19 cellular contexts compared by ENCODE assay signal in genomic region chr3:129101370-129102138, GRCh38. TPM values are rescaled to one million over a fixed set of nuclear protein-coding genes. Genes with fewer than 3 reads are reported as not detected.
A peak's percentile ranks its signal among the peaks of the same experiment; 100 is the strongest.
DNase-seq lines count a peak whose midpoint lies in the region; ATAC-seq and TF ChIP-seq lines count a peak whose summit lies in the region.
"Had no signal": no experiment of that assay in that cellular context is flagged by ENCODE, and none has a peak within 500 bp of the region (broad histone marks: within the 10 kb centered on the region; RNA-seq: fewer than 3 reads in every experiment).

No MANE protein-coding gene starts in this region.

- H3K9me3 Mint-ChIP-seq in stimulated activated naive CD8-positive, alpha-beta T cell treated with anti-CD3 and anti-CD28 coated beads, Interleukin-15, Interleukin-2, amounts not matched to agents 100 ng/mL and 50 ng/mL, for 24 hours = no peaks in the 10 kb centered on the region
- H3K9me3 Mint-ChIP-seq in activated naive CD8-positive, alpha-beta T cell treated with anti-CD3 and anti-CD28 coated beads, Interleukin-2, amount 10 ng/mL, durations not matched to agents 7 days and 5 days = no peaks in the 10 kb centered on the region
- H3K9me3 Mint-ChIP-seq: activated B cell treated with CpG ODN at 0.5 μM for 24 hours, HFFc6 had no signal

- H4K20me1 ChIP-seq in mammary epithelial cell (ENCODE audit: insufficient read depth, low read length) = no peaks in the 10 kb centered on the region

- H3K4me3 ChIP-seq in right cardiac atrium (ENCODE audit: low read length) (no peak overlapping the region), mammary epithelial cell (replicated peaks in 1 of 3; ENCODE audit: insufficient read depth in 1 of 3, low read depth in 2 of 3, low read length in 3 of 3) (no peak overlapping the region)
- H3K4me3 ChIP-seq: ascending aorta, esophagus muscularis mucosa, prostate gland had no signal

- POLR2A ChIA-PET in activated naive CD8-positive, alpha-beta T cell treated with anti-CD3 and anti-CD28 coated beads, Interleukin-2, amount 10 ng/mL, durations not matched to agents 7 days and 5 days (lab: Charles Lee) = interaction anchor here (0.8 to 3.4 kb wide), 8 partner anchors 11 to 215 kb away, joined by 3 to 26 read pairs (median 5); partner anchors contain the start of gene RAB43

- H3K4me3 Mint-ChIP-seq in stimulated activated naive CD8-positive, alpha-beta T cell treated with anti-CD3 and anti-CD28 coated beads, Interleukin-15, Interleukin-2, amounts not matched to agents 100 ng/mL and 50 ng/mL, for 24 hours = no peak overlapping the region
- no peak overlapping the region for H3K4me3 Mint-ChIP-seq in activated naive CD8-positive, alpha-beta T cell treated with anti-CD3 and anti-CD28 coated beads, Interleukin-2, amount 10 ng/mL, durations not matched to agents 7 days and 5 days
- H3K4me3 Mint-ChIP-seq: activated B cell treated with CpG ODN at 0.5 μM for 24 hours, HFFc6 had no signal

- 52% methylated on average over 12 of the region's 12 CpGs for WGBS in right cardiac atrium
- WGBS in mammary epithelial cell (ENCODE audit: low coverage, missing lambda C conversion rate) = 97% methylated on average over 10 of the region's 12 CpGs

- H3K27me3 Mint-ChIP-seq in stimulated activated naive CD8-positive, alpha-beta T cell treated with anti-CD3 and anti-CD28 coated beads, Interleukin-15, Interleukin-2, amounts not matched to agents 100 ng/mL and 50 ng/mL, for 24 hours = no peaks in the 10 kb centered on the region
- no peaks in the 10 kb centered on the region for H3K27me3 Mint-ChIP-seq in activated naive CD8-positive, alpha-beta T cell treated with anti-CD3 and anti-CD28 coated beads, Interleukin-2, amount 10 ng/mL, durations not matched to agents 7 days and 5 days
- H3K27me3 Mint-ChIP-seq: activated B cell treated with CpG ODN at 0.5 μM for 24 hours had no signal

- peaks cover 79% of the 10 kb centered on the region for H3K79me2 ChIP-seq in mammary epithelial cell (ENCODE audit: insufficient read depth, low read length)

- H3K4me1 ChIP-seq in right cardiac atrium (ENCODE audit: control insufficient read depth, insufficient read depth, low read length) = peaks cover 16% of the 10 kb centered on the region
- H3K4me1 ChIP-seq in mammary epithelial cell (ENCODE audit: insufficient read depth, low read length) = no peaks in the 10 kb centered on the region
- H3K4me1 ChIP-seq: prostate gland had no signal

- no peaks in the 10 kb centered on the region for H3K36me3 ChIP-seq in mammary epithelial cell (ENCODE audit: insufficient read depth, low read length)
- H3K36me3 ChIP-seq: prostate gland had no signal

- no peaks in the 10 kb centered on the region for H3K27me3 ChIP-seq in right cardiac atrium (ENCODE audit: control insufficient read depth, insufficient read depth)
- no peaks in the 10 kb centered on the region for H3K27me3 ChIP-seq in mammary epithelial cell (ENCODE audit: insufficient read depth, low read length)
- H3K27me3 ChIP-seq: ascending aorta, esophagus muscularis mucosa had no signal

- no TSS peak for BruUV-seq in mammary epithelial cell (replicated peaks; lab: Mats Ljungman, UMichigan)

- in situ Hi-C loops in mammary epithelial cell (cut with MboI; ENCODE audit: low sequenced_read_pairs in 2 of 2) = no loop called here

- H2AFZ ChIP-seq in mammary epithelial cell (ENCODE audit: low read depth, low read length) = no peak overlapping the region

- ATAC-seq in stimulated activated naive CD8-positive, alpha-beta T cell treated with anti-CD3 and anti-CD28 coated beads, Interleukin-15, Interleukin-2, amounts not matched to agents 100 U/mL and 50 U/mL, for 24 hours = no peak
- no peak for ATAC-seq in activated naive CD8-positive, alpha-beta T cell treated with anti-CD3 and anti-CD28 coated beads, Interleukin-2, amount 10 ng/mL, durations not matched to agents 7 days and 5 days (ENCODE audit: low read depth)
- ATAC-seq in right cardiac atrium (peak; percentile 72 to 87), HG03175 (IDR thresholded peaks at IDR 0.05; ENCODE audit: unreplicated experiment) (no peak)

- H3K9me3 ChIP-seq in right cardiac atrium (ENCODE audit: control insufficient read depth, low read length) (no peaks in the 10 kb centered on the region), mammary epithelial cell (replicated peaks; ENCODE audit: insufficient read depth, low read length) (no peaks in the 10 kb centered on the region)
- H3K9me3 ChIP-seq: ascending aorta, esophagus muscularis mucosa, prostate gland had no signal

- DNase-seq in stimulated activated naive CD8-positive, alpha-beta T cell treated with anti-CD3 and anti-CD28 coated beads, Interleukin-15, Interleukin-2, amounts not matched to agents 100 U/mL and 50 U/mL, for 24 hours = no peak
- DNase-seq in activated naive CD8-positive, alpha-beta T cell treated with anti-CD3 and anti-CD28 coated beads, Interleukin-2, amount 10 ng/mL, durations not matched to agents 7 days and 5 days = no peak
- DNase-seq in right cardiac atrium = peak in 1 of 3 donors; percentile 67
- DNase-seq in NCI-H146 treated with DMSO at 0.1 percent for 48 hours (lab: John Stamatoyannopoulos, UW; ENCODE audit: unreplicated experiment) = no peak
- no peak for DNase-seq in stimulated activated naive CD4-positive, alpha-beta T cell treated with Interleukin-2 at 50 U/mL for 16 hours (lab: John Stamatoyannopoulos, UW)
- no peak for DNase-seq in mammary epithelial cell
- DNase-seq: activated B cell treated with CpG ODN at 0.5 μM for 24 hours, HFFc6, KBM-7, NCI-H1092, NCI-H2171, NCI-H82 had no signal

- H3K27ac ChIP-seq in right cardiac atrium (ENCODE audit: low read length) (peak overlapping the region; percentile 37), mammary epithelial cell (ENCODE audit: insufficient read depth, low read depth, low read length) (no peak overlapping the region)
- H3K27ac ChIP-seq: ascending aorta, esophagus muscularis mucosa, HL-60, prostate gland had no signal

- no peak for TF ChIP-seq CTCF in mammary epithelial cell (conservative IDR thresholded peaks at IDR 0.05 in 1 of 2, IDR thresholded peaks at IDR 0.05 in 1 of 2; ENCODE audit: extremely low read depth in 1 of 2, insufficient read depth in 1 of 2, low read depth in 1 of 2, low read length in 2 of 2)

- H3K4me1 Mint-ChIP-seq in stimulated activated naive CD8-positive, alpha-beta T cell treated with anti-CD3 and anti-CD28 coated beads, Interleukin-15, Interleukin-2, amounts not matched to agents 100 ng/mL and 50 ng/mL, for 24 hours (ENCODE audit: low read depth) = peaks cover 67% of the 10 kb centered on the region
- peaks cover 45% of the 10 kb centered on the region for H3K4me1 Mint-ChIP-seq in activated naive CD8-positive, alpha-beta T cell treated with anti-CD3 and anti-CD28 coated beads, Interleukin-2, amount 10 ng/mL, durations not matched to agents 7 days and 5 days
- H3K4me1 Mint-ChIP-seq: activated B cell treated with CpG ODN at 0.5 μM for 24 hours had no signal

- no peak overlapping the region for H3K4me2 ChIP-seq in mammary epithelial cell (ENCODE audit: insufficient read depth, low read depth, low read length)

- peak overlapping the region; percentile 68 for H3K27ac Mint-ChIP-seq in stimulated activated naive CD8-positive, alpha-beta T cell treated with anti-CD3 and anti-CD28 coated beads, Interleukin-15, Interleukin-2, amounts not matched to agents 100 ng/mL and 50 ng/mL, for 24 hours
- peak overlapping the region; percentile 64 for H3K27ac Mint-ChIP-seq in activated naive CD8-positive, alpha-beta T cell treated with anti-CD3 and anti-CD28 coated beads, Interleukin-2, amount 10 ng/mL, durations not matched to agents 7 days and 5 days
- H3K27ac Mint-ChIP-seq: activated B cell treated with CpG ODN at 0.5 μM for 24 hours, HFFc6 had no signal

- no peak overlapping the region for H3K9ac ChIP-seq in mammary epithelial cell (ENCODE audit: insufficient read depth, low read length)

- intact Hi-C loops in right cardiac atrium (cut with DNase I) (no loop called here), mammary epithelial cell (cut with micrococcal nuclease) (no loop called here)

- dilution Hi-C loops in mammary epithelial cell (cut with HindIII; ENCODE audit: low sequenced_read_pairs) = no loop called here

- peaks cover 44% of the 10 kb centered on the region for H3K36me3 Mint-ChIP-seq in stimulated activated naive CD8-positive, alpha-beta T cell treated with anti-CD3 and anti-CD28 coated beads, Interleukin-15, Interleukin-2, amounts not matched to agents 100 ng/mL and 50 ng/mL, for 24 hours (ENCODE audit: low read depth)
- H3K36me3 Mint-ChIP-seq in activated naive CD8-positive, alpha-beta T cell treated with anti-CD3 and anti-CD28 coated beads, Interleukin-2, amount 10 ng/mL, durations not matched to agents 7 days and 5 days = peaks cover 42% of the 10 kb centered on the region

- CTCF ChIA-PET in mammary epithelial cell (lab: Charles Lee; ENCODE audit: low non-redundant PET) = no interaction called here

RNA-seq across cellular contexts. Expression of gene RAB43, which starts 20.1 kb away (rescaled TPM):
- 10 to 100 TPM; 62.5 to 72.6 TPM for total RNA-seq in activated naive CD8-positive, alpha-beta T cell treated with anti-CD3 and anti-CD28 coated beads, Interleukin-2, amount 10 ng/mL, durations not matched to agents 7 days and 5 days
- total RNA-seq in right cardiac atrium (1 to 10 TPM; 6.2 to 8.7 (median 7.4) TPM), mammary epithelial cell (10 to 100 TPM; 23.5 to 30.5 TPM)
- polyA plus RNA-seq in right cardiac atrium (4.7 TPM), mammary epithelial cell (14.6 TPM)
- polyA minus RNA-seq in mammary epithelial cell = 25.0 TPM

RNA-seq across cellular contexts. Expression of gene GP9, which starts 41.0 kb away (rescaled TPM):
- not detected for total RNA-seq in activated naive CD8-positive, alpha-beta T cell treated with anti-CD3 and anti-CD28 coated beads, Interleukin-2, amount 10 ng/mL, durations not matched to agents 7 days and 5 days
- total RNA-seq in right cardiac atrium = not detected
- polyA plus RNA-seq in right cardiac atrium = not detected
- total RNA-seq in mammary epithelial cell = not detected
- polyA plus RNA-seq in mammary epithelial cell = not detected
- polyA minus RNA-seq in mammary epithelial cell = not detected
- total RNA-seq: activated B cell treated with CpG ODN at 0.5 μM for 24 hours, ascending aorta, HFFc6, prostate gland, RPMI7951 had no signal

RNA-seq across cellular contexts. Expression of gene ISY1, which starts 59.3 kb away (rescaled TPM):
- 10 to 100 TPM; 52.1 to 59.0 TPM for total RNA-seq in activated naive CD8-positive, alpha-beta T cell treated with anti-CD3 and anti-CD28 coated beads, Interleukin-2, amount 10 ng/mL, durations not matched to agents 7 days and 5 days
- 10 to 100 TPM; 22.7 to 30.6 (median 27.3) TPM for total RNA-seq in right cardiac atrium
- 17.4 TPM for polyA plus RNA-seq in right cardiac atrium
- 10 to 100 TPM; 16.8 to 38.2 TPM for total RNA-seq in mammary epithelial cell
- polyA plus RNA-seq in mammary epithelial cell = 27.4 TPM
- polyA minus RNA-seq in mammary epithelial cell = 29.5 TPM

Comparison
In these comparisons a context has a peak if more than half of its experiments do, and no peak if none do; other contexts are left out.
1. ATAC-seq: peak in right cardiac atrium (2 of 2); none in stimulated activated naive CD8-positive, alpha-beta T cell treated with anti-CD3 and anti-CD28 coated beads, Interleukin-15, Interleukin-2, amounts not matched to agents 100 U/mL and 50 U/mL, for 24 hours (single experiment), activated naive CD8-positive, alpha-beta T cell treated with anti-CD3 and anti-CD28 coated beads, Interleukin-2, amount 10 ng/mL, durations not matched to agents 7 days and 5 days (single experiment) and HG03175 (single experiment).